Comparison of ENCODE assay signal across 8 cellular contexts in the genomic region with DNA sequence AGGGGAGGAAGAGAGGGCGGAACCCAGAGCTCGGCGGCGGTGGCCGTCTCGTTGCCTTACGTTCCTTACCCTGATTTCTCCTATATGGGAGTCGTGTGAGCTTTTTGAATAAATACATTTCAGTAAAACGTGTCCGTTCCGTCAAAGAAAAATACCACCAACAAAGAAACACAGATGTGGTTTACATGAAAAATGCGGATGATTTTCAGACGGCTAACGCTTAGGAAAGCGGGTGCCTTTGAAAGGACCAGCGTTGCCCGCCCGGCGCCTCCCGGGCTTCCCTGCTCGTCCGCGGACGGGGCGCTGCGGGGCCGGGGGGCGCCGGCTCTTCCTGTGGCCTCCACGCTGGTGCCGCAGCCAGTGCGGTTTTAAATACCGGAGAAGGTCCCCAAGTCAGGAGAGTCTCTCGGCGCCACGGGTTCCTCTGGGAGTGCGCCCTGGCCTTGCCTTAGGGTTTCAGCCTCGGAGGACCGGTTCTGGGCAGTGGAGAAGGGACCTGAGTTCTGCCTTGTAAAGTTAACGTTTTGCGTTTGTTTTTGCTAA. TPM values are rescaled to one million over a fixed set of nuclear protein-coding genes. Genes with fewer than 3 reads are reported as not detected.
DNase-seq lines count a peak whose midpoint lies in the region; ATAC-seq and TF ChIP-seq lines count a peak whose summit lies in the region.

No MANE protein-coding gene starts in this region.

- DNase-seq in AG10803 (ENCODE audit: low read depth) (no peak), SHP77 (lab: John Stamatoyannopoulos, UW) (peak; percentile 55 to 75), left ventricle myocardium superior (peak; percentile 66), pulmonary artery endothelial cell (ENCODE audit: low read depth, low spot score) (peak; percentile 32)
- DNase-seq in activated naive CD8-positive, alpha-beta T cell treated with anti-CD3 and anti-CD28 coated beads, Interleukin-2, amount 50 U/mL, for 24 hours = peak; percentile 41

- no peaks in the 10 kb centered on the region for H3K27me3 Mint-ChIP-seq in activated naive CD8-positive, alpha-beta T cell treated with anti-CD3 and anti-CD28 coated beads, Interleukin-2, amount 50 U/mL, for 24 hours

- peaks cover 48% of the 10 kb centered on the region for H3K4me1 Mint-ChIP-seq in activated naive CD8-positive, alpha-beta T cell treated with anti-CD3 and anti-CD28 coated beads, Interleukin-2, amount 50 U/mL, for 24 hours

- H3K4me3 Mint-ChIP-seq in activated naive CD8-positive, alpha-beta T cell treated with anti-CD3 and anti-CD28 coated beads, Interleukin-2, amount 50 U/mL, for 24 hours = peak overlapping the region; percentile 89

- peak overlapping the region; percentile 79 for H3K4me3 ChIP-seq in AG10803 (ENCODE audit: low read length)

- TF ChIP-seq CTCF in AG10803 (conservative IDR thresholded peaks at IDR 0.05; ENCODE audit: low read length) = no peak

- intact Hi-C loops in left ventricle myocardium superior (cut with micrococcal nuclease) = no loop called here

- peak; percentile 17 for ATAC-seq in GM18873 (IDR thresholded peaks at IDR 0.05; ENCODE audit: low FRiP score, unreplicated experiment)
- peak; percentile 23 for ATAC-seq in HG03439 (IDR thresholded peaks at IDR 0.05; ENCODE audit: unreplicated experiment)
- no peak for ATAC-seq in activated naive CD8-positive, alpha-beta T cell treated with anti-CD3 and anti-CD28 coated beads, Interleukin-2, amount 50 U/mL, for 24 hours
- peak; percentile 21 for ATAC-seq in left ventricle myocardium superior
- no peak for ATAC-seq in HG03457 (IDR thresholded peaks at IDR 0.05; ENCODE audit: unreplicated experiment)

- H3K9me3 Mint-ChIP-seq in activated naive CD8-positive, alpha-beta T cell treated with anti-CD3 and anti-CD28 coated beads, Interleukin-2, amount 50 U/mL, for 24 hours = no peaks in the 10 kb centered on the region

- peak overlapping the region; percentile 99 for H3K27ac Mint-ChIP-seq in activated naive CD8-positive, alpha-beta T cell treated with anti-CD3 and anti-CD28 coated beads, Interleukin-2, amount 50 U/mL, for 24 hours

- H3K36me3 Mint-ChIP-seq in activated naive CD8-positive, alpha-beta T cell treated with anti-CD3 and anti-CD28 coated beads, Interleukin-2, amount 50 U/mL, for 24 hours (ENCODE audit: low read depth) = peaks cover 41% of the 10 kb centered on the region

RNA-seq across cellular contexts. Expression of gene UPF3A, which starts 0.8 kb away (rescaled TPM):
- total RNA-seq in left ventricle myocardium superior = 22.2 TPM
- total RNA-seq in pulmonary artery endothelial cell = 18.3 and 21.9 TPM in 2 replicates

RNA-seq across cellular contexts. Expression of gene CHAMP1, which starts 32.1 kb away (rescaled TPM):
- total RNA-seq in left ventricle myocardium superior (9.5 TPM), pulmonary artery endothelial cell (10.0 and 13.1 TPM in 2 replicates)

RNA-seq across cellular contexts. Expression of gene CDC16, which starts 47.5 kb away (rescaled TPM):
- total RNA-seq in left ventricle myocardium superior (35.9 TPM), pulmonary artery endothelial cell (40.7 and 45.4 TPM in 2 replicates)

Comparison
In these comparisons a context has a peak if more than half of its experiments do, and no peak if none do; other contexts are left out.
1. ATAC-seq: peak in GM18873 (single experiment), HG03439 (single experiment) and left ventricle myocardium superior (single experiment); none in activated naive CD8-positive, alpha-beta T cell treated with anti-CD3 and anti-CD28 coated beads, Interleukin-2, amount 50 U/mL, for 24 hours (single experiment) and HG03457 (single experiment).